37 cellular contexts compared by ENCODE assay signal in the genomic region with DNA sequence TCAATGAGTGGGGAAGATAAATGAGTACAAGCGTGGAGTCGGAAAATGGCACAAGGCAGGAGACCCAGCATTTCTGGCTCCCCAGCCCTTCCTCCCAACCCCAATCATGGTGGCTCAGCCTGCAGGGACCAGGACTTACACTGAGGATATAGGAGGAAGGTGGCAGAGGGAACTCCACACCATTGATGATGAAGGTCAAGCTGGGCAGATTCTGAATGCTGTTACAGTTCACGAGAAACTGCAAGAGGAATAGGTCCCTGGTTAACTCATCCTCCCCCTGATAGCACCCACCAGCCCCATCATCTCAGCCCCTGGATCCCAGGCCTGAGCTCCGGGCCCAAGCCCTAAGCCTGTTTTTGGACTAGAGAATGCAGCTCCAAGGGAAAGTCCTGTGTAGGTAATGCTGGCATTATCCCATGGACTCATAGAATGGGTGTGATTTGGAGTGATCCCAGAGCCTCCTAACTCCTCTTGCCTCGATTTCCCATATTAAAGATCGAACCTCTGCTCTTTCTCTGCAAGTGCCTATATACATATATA. TPM values are rescaled to one million over a fixed set of nuclear protein-coding genes. Genes with fewer than 3 reads are reported as not detected.
"Had no signal": no experiment of that assay in that cellular context is flagged by ENCODE, and none has a peak within 500 bp of the region (broad histone marks: within the 10 kb centered on the region; RNA-seq: fewer than 3 reads in every experiment).

No MANE protein-coding gene starts in this region.

- H3K9me3 ChIP-seq: adrenal gland, body of pancreas, colonic mucosa, esophagus squamous epithelium, gastroesophageal sphincter had no signal

- H3K4me3 ChIP-seq: adrenal gland, body of pancreas, colonic mucosa, esophagus squamous epithelium, gastroesophageal sphincter had no signal

- H3K27me3 ChIP-seq: adrenal gland, body of pancreas, colonic mucosa, esophagus squamous epithelium, gastroesophageal sphincter had no signal

- FAIRE-seq: endometrium, endothelial cell of umbilical vein had no signal

- H3K36me3 ChIP-seq: adrenal gland, colonic mucosa, esophagus squamous epithelium, gastroesophageal sphincter, WERI-Rb-1 had no signal

- ATAC-seq: activated CD4-positive, CD25-positive, alpha-beta regulatory T cell treated with anti-CD3 and anti-CD28 coated beads, Interleukin-2, amount 50 U/mL, for 24 hours; activated CD8-positive, alpha-beta memory T cell treated with anti-CD3 and anti-CD28 coated beads, Interleukin-2, amount 10 ng/mL, durations not matched to agents 7 days and 5 days; activated CD8-positive, alpha-beta T cell treated with anti-CD3 and anti-CD28 coated beads, Interleukin-2, amount 10 ng/mL, durations not matched to agents 7 days and 5 days; activated naive CD8-positive, alpha-beta T cell treated with anti-CD3 and anti-CD28 coated beads, Interleukin-2, amount 50 U/mL, for 24 hours; body of pancreas; gastroesophageal sphincter; T-helper 17 cell had no signal

- H3K27ac ChIP-seq: adrenal gland, body of pancreas, colonic mucosa, epithelial cell of prostate, esophagus squamous epithelium, gastroesophageal sphincter, WERI-Rb-1 had no signal

- DNase-seq: activated B cell treated with CpG ODN at 0.5 μM for 24 hours; activated CD4-positive, alpha-beta memory T cell treated with anti-CD3 and anti-CD28 coated beads for 36 hours; activated CD4-positive, alpha-beta T cell treated with anti-CD3 and anti-CD28 coated beads, Interleukin-2, amount 10 ng/mL, durations not matched to agents 24 days and 14 days; activated CD8-positive, alpha-beta memory T cell treated with anti-CD3 and anti-CD28 coated beads, Interleukin-2, amount 10 ng/mL, durations not matched to agents 7 days and 5 days; activated CD8-positive, alpha-beta memory T cell treated with anti-CD3 and anti-CD28 coated beads, Interleukin-2, amount 50 U/mL, for 4 hours; activated CD8-positive, alpha-beta T cell treated with anti-CD3 and anti-CD28 coated beads, Interleukin-2, amount 10 ng/mL, durations not matched to agents 7 days and 5 days; activated effector memory CD4-positive, alpha-beta T cell treated with anti-CD3 and anti-CD28 coated beads, Interleukin-2, amount 50 U/mL, for 16 hours; activated naive CD4-positive, alpha-beta T cell treated with anti-CD3 and anti-CD28 coated beads for 36 hours; activated naive CD8-positive, alpha-beta T cell treated with anti-CD3 and anti-CD28 coated beads for 36 hours; activated naive CD8-positive, alpha-beta T cell treated with anti-CD3 and anti-CD28 coated beads, Interleukin-2, amount 50 U/mL, for 24 hours; activated T-cell treated with anti-CD3 and anti-CD28 coated beads, Interleukin-2, amount 50 U/mL, for 1 hour; activated T-cell treated with anti-CD3 and anti-CD28 coated beads, Interleukin-2, amount 50 U/mL, for 48 hours; adrenal gland; amygdala; body of pancreas; central memory CD4-positive, alpha-beta T cell; cerebellar nuclear complex; colonic mucosa; effector CD8-positive, alpha-beta T cell; esophagus squamous epithelium; foreskin melanocyte; T-helper 1 cell; T-helper 17 cell; T1000; WERI-Rb-1 had no signal

RNA-seq across cellular contexts. Expression of a gene that starts 9.5 kb away (rescaled TPM):
- total RNA-seq: activated B cell treated with CpG ODN at 0.5 μM for 24 hours; activated CD4-positive, alpha-beta memory T cell treated with anti-CD3 and anti-CD28 coated beads for 36 hours; activated CD4-positive, alpha-beta T cell treated with anti-CD3 and anti-CD28 coated beads, Interleukin-2, amount 10 ng/mL, durations not matched to agents 24 days and 14 days; activated CD8-positive, alpha-beta memory T cell treated with anti-CD3 and anti-CD28 coated beads for 36 hours; activated CD8-positive, alpha-beta memory T cell treated with anti-CD3 and anti-CD28 coated beads, Interleukin-2, amount 10 ng/mL, durations not matched to agents 7 days and 5 days; activated CD8-positive, alpha-beta T cell treated with anti-CD3 and anti-CD28 coated beads, Interleukin-2, amount 10 ng/mL, durations not matched to agents 7 days and 5 days; activated naive CD4-positive, alpha-beta T cell treated with anti-CD3 and anti-CD28 coated beads for 36 hours; activated naive CD8-positive, alpha-beta T cell treated with anti-CD3 and anti-CD28 coated beads for 36 hours; activated T-helper 2 cell treated with anti-CD3 and anti-CD28 coated beads, Interferon-gamma antibody, Interleukin-2, Interleukin-4, amounts not matched to agents 10 μg/mL and 5 μg/mL and 100 μg/mL, durations not matched to agents 14 hours and 24 hours and 36 hours; dermis microvascular lymphatic vessel endothelial cell; endothelial cell of umbilical vein; fibroblast of lung; fibroblast of villous mesenchyme; glomerular endothelial cell; T-helper 17 cell had no signal
- polyA plus RNA-seq: endothelial cell of umbilical vein, fibroblast of lung had no signal

RNA-seq across cellular contexts. Expression of a gene that starts 42.9 kb away (rescaled TPM):
- total RNA-seq: activated CD4-positive, alpha-beta T cell treated with anti-CD3 and anti-CD28 coated beads, Interleukin-2, amount 10 ng/mL, durations not matched to agents 24 days and 14 days; activated CD8-positive, alpha-beta memory T cell treated with anti-CD3 and anti-CD28 coated beads for 36 hours; activated CD8-positive, alpha-beta memory T cell treated with anti-CD3 and anti-CD28 coated beads, Interleukin-2, amount 10 ng/mL, durations not matched to agents 7 days and 5 days; activated naive CD8-positive, alpha-beta T cell treated with anti-CD3 and anti-CD28 coated beads for 36 hours; activated T-helper 1 cell treated with anti-CD3 and anti-CD28 coated beads, Interleukin-12 subunit alpha, Interleukin-12 subunit beta, Interleukin-2, Interleukin-4 antibody, amounts not matched to agents 30 ng/mL and 10 ng/mL and 1 ng/mL, durations not matched to agents 14 hours and 24 hours and 36 hours; activated T-helper 2 cell treated with anti-CD3 and anti-CD28 coated beads, Interferon-gamma antibody, Interleukin-2, Interleukin-4, amounts not matched to agents 10 μg/mL and 5 μg/mL and 100 μg/mL, durations not matched to agents 14 hours and 24 hours and 36 hours; fibroblast of lung; T-helper 17 cell had no signal
